In genomic region chr3:170080605-170081004, GRCh38 we compare ENCODE assay signal across 21 cellular contexts. TPM values are rescaled to one million over a fixed set of nuclear protein-coding genes. Genes with fewer than 3 reads are reported as not detected.
DNase-seq lines count a peak whose midpoint lies in the region; ATAC-seq and TF ChIP-seq lines count a peak whose summit lies in the region.
"Had no signal": no experiment of that assay in that cellular context is flagged by ENCODE, and none has a peak within 500 bp of the region (broad histone marks: within the 10 kb centered on the region; RNA-seq: fewer than 3 reads in every experiment).

No MANE protein-coding gene starts in this region.

- CTCF ChIA-PET in CD4-positive, alpha-beta T cell (lab: Charles Lee) = no interaction called here
- CTCF ChIA-PET in Calu3 (lab: Charles Lee) = interaction anchor here (1.0 kb wide), 1 partner anchor 9 kb away, joined by 3 read pairs; no protein-coding TSS in a partner anchor
- CTCF ChIA-PET in naive thymus-derived CD4-positive, alpha-beta T cell (lab: Charles Lee) = interaction anchor here (0.6 to 1.1 kb wide), 2 partner anchors 8 to 59 kb away, joined by 3 to 4 read pairs; no protein-coding TSS in a partner anchor

- H3K4me1 Mint-ChIP-seq in CD4-positive, alpha-beta T cell (ENCODE audit: low read depth) = peaks cover 5% of the 10 kb centered on the region
- H3K4me1 Mint-ChIP-seq in Calu3 (ENCODE audit: low read depth, unreplicated experiment) = peaks cover 19% of the 10 kb centered on the region
- peaks cover 13% of the 10 kb centered on the region for H3K4me1 Mint-ChIP-seq in activated T-helper 2 cell treated with anti-CD3 and anti-CD28 coated beads, Interferon-gamma antibody, Interleukin-2, Interleukin-4, amounts not matched to agents 10 μg/mL and 5 μg/mL and 100 μg/mL, durations not matched to agents 14 hours and 24 hours and 36 hours (ENCODE audit: low read depth)
- peaks cover 0 to 23% (median 7%) of the 10 kb centered on the region in 7 donors for H3K4me1 Mint-ChIP-seq in naive thymus-derived CD4-positive, alpha-beta T cell
- H3K4me1 Mint-ChIP-seq in activated T-cell treated with anti-CD3 and anti-CD28 coated beads, Interleukin-2, amount 50 U/mL, for 4 hours (ENCODE audit: low read depth) = peaks cover 3% of the 10 kb centered on the region

- DNase-seq in CD4-positive, alpha-beta T cell = no peak
- no peak for DNase-seq in Calu3
- no peak for DNase-seq in activated T-helper 2 cell treated with anti-CD3 and anti-CD28 coated beads, Interferon-gamma antibody, Interleukin-2, Interleukin-4, amounts not matched to agents 10 μg/mL and 5 μg/mL and 100 μg/mL, durations not matched to agents 14 hours and 24 hours and 36 hours (ENCODE audit: low spot score)
- no peak for DNase-seq in naive thymus-derived CD4-positive, alpha-beta T cell
- DNase-seq in NK-92 treated with Interleukin-12 subunit alpha and Interleukin-12 subunit beta, amount 100 ng/mL, for 24 hours (lab: John Stamatoyannopoulos, UW) = no peak
- DNase-seq in activated T-cell treated with anti-CD3 and anti-CD28 coated beads, Interleukin-2, amount 50 U/mL, for 4 hours = no peak
- DNase-seq: BE2C, COR-L47, DND-41, MV-4-11, NCI-H1105 treated with DMSO at 0.1 percent for 48 hours, NCI-H2029 treated with DMSO at 0.1 percent for 48 hours, NCI-H510A treated with DMSO at 0.1 percent for 48 hours, NCI-H748 treated with DMSO at 0.1 percent for 48 hours, SIG-M5 had no signal

- no peaks in the 10 kb centered on the region for H3K27me3 Mint-ChIP-seq in CD4-positive, alpha-beta T cell
- H3K27me3 Mint-ChIP-seq in Calu3 (ENCODE audit: unreplicated experiment) = no peaks in the 10 kb centered on the region
- no peaks in the 10 kb centered on the region for H3K27me3 Mint-ChIP-seq in activated T-helper 2 cell treated with anti-CD3 and anti-CD28 coated beads, Interferon-gamma antibody, Interleukin-2, Interleukin-4, amounts not matched to agents 10 μg/mL and 5 μg/mL and 100 μg/mL, durations not matched to agents 14 hours and 24 hours and 36 hours (ENCODE audit: low read depth)
- H3K27me3 Mint-ChIP-seq in naive thymus-derived CD4-positive, alpha-beta T cell = no peaks in the 10 kb centered on the region
- no peaks in the 10 kb centered on the region for H3K27me3 Mint-ChIP-seq in activated T-cell treated with anti-CD3 and anti-CD28 coated beads, Interleukin-2, amount 50 U/mL, for 4 hours (ENCODE audit: low read depth)
- H3K27me3 Mint-ChIP-seq: IgD-negative memory B cell had no signal

- POLR2A ChIA-PET in CD4-positive, alpha-beta T cell (lab: Charles Lee) = interaction anchor here (0.6 kb wide), 1 partner anchor 18 kb away, joined by 3 read pairs; no protein-coding TSS in a partner anchor
- POLR2A ChIA-PET in naive thymus-derived CD4-positive, alpha-beta T cell (lab: Charles Lee) = interaction anchor here (0.6 to 0.7 kb wide), 2 partner anchors 96 to 100 kb away, joined by 3 read pairs; no protein-coding TSS in a partner anchor

- H3K4me1 ChIP-seq in naive thymus-derived CD4-positive, alpha-beta T cell (ENCODE audit: control insufficient read depth in 2 of 2, insufficient read depth in 2 of 2, low read length in 2 of 2) = no peaks in the 10 kb centered on the region

- H3K27ac Mint-ChIP-seq in CD4-positive, alpha-beta T cell = peak overlapping the region; percentile 24
- peak overlapping the region; percentile 16 for H3K27ac Mint-ChIP-seq in Calu3 (ENCODE audit: unreplicated experiment)
- peak overlapping the region; percentile 5 for H3K27ac Mint-ChIP-seq in activated T-helper 2 cell treated with anti-CD3 and anti-CD28 coated beads, Interferon-gamma antibody, Interleukin-2, Interleukin-4, amounts not matched to agents 10 μg/mL and 5 μg/mL and 100 μg/mL, durations not matched to agents 14 hours and 24 hours and 36 hours
- peak overlapping the region in 8 of 9 donors; percentile 14 to 80 (median 60) for H3K27ac Mint-ChIP-seq in naive thymus-derived CD4-positive, alpha-beta T cell
- H3K27ac Mint-ChIP-seq: GM23338 had no signal

- H3K9me3 ChIP-seq in CD4-positive, alpha-beta T cell (ENCODE audit: control insufficient read depth, low read length) = no peaks in the 10 kb centered on the region
- H3K9me3 ChIP-seq in naive thymus-derived CD4-positive, alpha-beta T cell (ENCODE audit: control insufficient read depth in 2 of 3, low read length in 3 of 3) = no peaks in the 10 kb centered on the region
- H3K9me3 ChIP-seq: A549, BE2C had no signal

- H3K9me3 Mint-ChIP-seq in CD4-positive, alpha-beta T cell = no peaks in the 10 kb centered on the region
- H3K9me3 Mint-ChIP-seq in Calu3 (ENCODE audit: low read depth, unreplicated experiment) = no peaks in the 10 kb centered on the region
- no peaks in the 10 kb centered on the region for H3K9me3 Mint-ChIP-seq in activated T-helper 2 cell treated with anti-CD3 and anti-CD28 coated beads, Interferon-gamma antibody, Interleukin-2, Interleukin-4, amounts not matched to agents 10 μg/mL and 5 μg/mL and 100 μg/mL, durations not matched to agents 14 hours and 24 hours and 36 hours
- H3K9me3 Mint-ChIP-seq in naive thymus-derived CD4-positive, alpha-beta T cell = peaks cover 0 to 3% (median 0%) of the 10 kb centered on the region in 11 donors
- H3K9me3 Mint-ChIP-seq in activated T-cell treated with anti-CD3 and anti-CD28 coated beads, Interleukin-2, amount 50 U/mL, for 4 hours = no peaks in the 10 kb centered on the region
- H3K9me3 Mint-ChIP-seq: GM23338, IgD-negative memory B cell had no signal

- no peaks in the 10 kb centered on the region for H3K27me3 ChIP-seq in CD4-positive, alpha-beta T cell (ENCODE audit: control insufficient read depth, insufficient read depth, low read length)
- no peaks in the 10 kb centered on the region for H3K27me3 ChIP-seq in naive thymus-derived CD4-positive, alpha-beta T cell (ENCODE audit: control insufficient read depth in 2 of 2, insufficient read depth in 2 of 2, low read length in 2 of 2)
- H3K27me3 ChIP-seq: BE2C had no signal

- H3K36me3 ChIP-seq in naive thymus-derived CD4-positive, alpha-beta T cell (ENCODE audit: control insufficient read depth in 2 of 3, insufficient read depth in 3 of 3, low read length in 3 of 3) = peaks cover 0 to 13% (median 13%) of the 10 kb centered on the region in 3 experiments
- H3K36me3 ChIP-seq: BE2C had no signal

- no peak for ATAC-seq in CD4-positive, alpha-beta T cell (ENCODE audit: poor library complexity)
- no peak for ATAC-seq in naive thymus-derived CD4-positive, alpha-beta T cell
- no peak for ATAC-seq in activated T-cell treated with anti-CD3 and anti-CD28 coated beads, Interleukin-2, amount 50 U/mL, for 4 hours
- ATAC-seq in HG02610 (IDR thresholded peaks at IDR 0.05; ENCODE audit: unreplicated experiment) (no peak), GM18502 (IDR thresholded peaks at IDR 0.05; ENCODE audit: poor library complexity, unreplicated experiment) (no peak)
- ATAC-seq: A549, GM23338, HCT116 had no signal

- no peak overlapping the region for H3K4me3 ChIP-seq in naive thymus-derived CD4-positive, alpha-beta T cell (ENCODE audit: low read length)
- H3K4me3 ChIP-seq: A549, GM23338 had no signal

- no peak for TF ChIP-seq CTCF in CD4-positive, alpha-beta T cell (IDR thresholded peaks at IDR 0.05)
- TF ChIP-seq CTCF in Calu3 (IDR thresholded peaks at IDR 0.05; ENCODE audit: unreplicated experiment) = no peak

- intact Hi-C loops in CD4-positive, alpha-beta T cell (cut with DNase I, micrococcal nuclease) = no loop called here
- intact Hi-C loops in Calu3 (cut with micrococcal nuclease; ENCODE audit: unreplicated experiment) = no loop called here
- intact Hi-C loops in activated T-helper 2 cell treated with anti-CD3 and anti-CD28 coated beads, Interferon-gamma antibody, Interleukin-2, Interleukin-4, amounts not matched to agents 10 μg/mL and 5 μg/mL and 100 μg/mL, durations not matched to agents 14 hours and 24 hours and 36 hours (cut with micrococcal nuclease) = no loop called here
- intact Hi-C loops in naive thymus-derived CD4-positive, alpha-beta T cell (cut with micrococcal nuclease) = no loop called here

- no peak overlapping the region for H3K4me3 Mint-ChIP-seq in CD4-positive, alpha-beta T cell
- peak overlapping the region; percentile 7 for H3K4me3 Mint-ChIP-seq in Calu3 (ENCODE audit: low read depth, unreplicated experiment)
- no peak overlapping the region for H3K4me3 Mint-ChIP-seq in activated T-helper 2 cell treated with anti-CD3 and anti-CD28 coated beads, Interferon-gamma antibody, Interleukin-2, Interleukin-4, amounts not matched to agents 10 μg/mL and 5 μg/mL and 100 μg/mL, durations not matched to agents 14 hours and 24 hours and 36 hours (ENCODE audit: low read depth)
- H3K4me3 Mint-ChIP-seq in naive thymus-derived CD4-positive, alpha-beta T cell = no peak overlapping the region
- H3K4me3 Mint-ChIP-seq in activated T-cell treated with anti-CD3 and anti-CD28 coated beads, Interleukin-2, amount 50 U/mL, for 4 hours = no peak overlapping the region
- H3K4me3 Mint-ChIP-seq: GM23338, IgD-negative memory B cell had no signal

- no TSS peak for BruUV-seq in Calu3 (replicated peaks; lab: Mats Ljungman, UMichigan)

- H3K27ac ChIP-seq in CD4-positive, alpha-beta T cell (ENCODE audit: low read depth, low read length) = no peak overlapping the region
- no peak overlapping the region for H3K27ac ChIP-seq in naive thymus-derived CD4-positive, alpha-beta T cell (ENCODE audit: low read depth, low read length)
- H3K27ac ChIP-seq: A549 had no signal

- H3K36me3 Mint-ChIP-seq in CD4-positive, alpha-beta T cell (ENCODE audit: low read depth) = peaks cover 54% of the 10 kb centered on the region
- peaks cover 44% of the 10 kb centered on the region for H3K36me3 Mint-ChIP-seq in Calu3 (ENCODE audit: insufficient read depth, unreplicated experiment)
- peaks cover 31% of the 10 kb centered on the region for H3K36me3 Mint-ChIP-seq in activated T-helper 2 cell treated with anti-CD3 and anti-CD28 coated beads, Interferon-gamma antibody, Interleukin-2, Interleukin-4, amounts not matched to agents 10 μg/mL and 5 μg/mL and 100 μg/mL, durations not matched to agents 14 hours and 24 hours and 36 hours (ENCODE audit: low read depth)
- H3K36me3 Mint-ChIP-seq in naive thymus-derived CD4-positive, alpha-beta T cell = peaks cover 4 to 56% (median 20%) of the 10 kb centered on the region in 5 donors
- H3K36me3 Mint-ChIP-seq in activated T-cell treated with anti-CD3 and anti-CD28 coated beads, Interleukin-2, amount 50 U/mL, for 4 hours (ENCODE audit: insufficient read depth) = peaks cover 22% of the 10 kb centered on the region

RNA-seq across cellular contexts. Expression of gene GPR160, which starts 42.8 kb away (rescaled TPM):
- 1 to 10 TPM; 5.7 TPM for total RNA-seq in CD4-positive, alpha-beta T cell
- 48.6 and 53.8 TPM in 2 replicates for total RNA-seq in Calu3 (2022)
- 7.7 and 9.6 TPM in 2 replicates for total RNA-seq in activated T-helper 2 cell treated with anti-CD3 and anti-CD28 coated beads, Interferon-gamma antibody, Interleukin-2, Interleukin-4, amounts not matched to agents 10 μg/mL and 5 μg/mL and 100 μg/mL, durations not matched to agents 14 hours and 24 hours and 36 hours
- total RNA-seq in naive thymus-derived CD4-positive, alpha-beta T cell = 10 to 100 TPM in 2 of 5 experiments, 1 to 10 TPM in 3; 6.1 to 44.3 (median 8.7) TPM
- 10 to 100 TPM; 17.1 to 22.8 TPM for polyA plus RNA-seq in naive thymus-derived CD4-positive, alpha-beta T cell
- 1 to 10 TPM; 2.2 to 3.0 (median 2.5) TPM for total RNA-seq in activated T-cell treated with anti-CD3 and anti-CD28 coated beads, Interleukin-2, amount 50 U/mL, for 4 hours

Comparison
In these comparisons a context has a peak if more than half of its experiments do, and no peak if none do; other contexts are left out.
1. H3K27ac Mint-ChIP-seq: peak in every context shown above with its lines; median percentile 60 in naive thymus-derived CD4-positive, alpha-beta T cell; 24 in CD4-positive, alpha-beta T cell; 16 in Calu3; 5 in activated T-helper 2 cell treated with anti-CD3 and anti-CD28 coated beads, Interferon-gamma antibody, Interleukin-2, Interleukin-4, amounts not matched to agents 10 μg/mL and 5 μg/mL and 100 μg/mL, durations not matched to agents 14 hours and 24 hours and 36 hours.